Comparison of ENCODE assay signal across 8 cellular contexts in genomic region chr6:149852180-149852579, GRCh38. TPM values are rescaled to one million over a fixed set of nuclear protein-coding genes. Genes with fewer than 3 reads are reported as not detected.
DNase-seq lines count a peak whose midpoint lies in the region; ATAC-seq and TF ChIP-seq lines count a peak whose summit lies in the region.

No MANE protein-coding gene starts in this region.

- no peaks in the 10 kb centered on the region for H3K9me3 Mint-ChIP-seq in activated CD4-positive, alpha-beta T cell treated with anti-CD3 and anti-CD28 coated beads, Interleukin-2, amount 10 ng/mL, durations not matched to agents 24 days and 14 days
- no peaks in the 10 kb centered on the region for H3K9me3 Mint-ChIP-seq in activated CD4-positive, alpha-beta T cell treated with anti-CD3 and anti-CD28 coated beads for 36 hours (ENCODE audit: low read depth)
- H3K9me3 Mint-ChIP-seq in chondrocyte (ENCODE audit: low read depth), result no peaks in the 10 kb centered on the region
- H3K9me3 Mint-ChIP-seq in stimulated activated effector memory CD8-positive, alpha-beta T cell treated with anti-CD3 and anti-CD28 coated beads, Interleukin-12 subunit alpha, Interleukin-12 subunit beta, amount 100 ng/mL, for 72 hours, result no peaks in the 10 kb centered on the region

- H3K4me3 Mint-ChIP-seq in activated CD4-positive, alpha-beta T cell treated with anti-CD3 and anti-CD28 coated beads, Interleukin-2, amount 10 ng/mL, durations not matched to agents 24 days and 14 days, result no peak overlapping the region
- no peak overlapping the region for H3K4me3 Mint-ChIP-seq in activated CD4-positive, alpha-beta T cell treated with anti-CD3 and anti-CD28 coated beads for 36 hours
- no peak overlapping the region for H3K4me3 Mint-ChIP-seq in chondrocyte (ENCODE audit: unreplicated experiment)
- H3K4me3 Mint-ChIP-seq in stimulated activated effector memory CD8-positive, alpha-beta T cell treated with anti-CD3 and anti-CD28 coated beads, Interleukin-12 subunit alpha, Interleukin-12 subunit beta, amount 100 ng/mL, for 72 hours, result no peak overlapping the region

- DNase-seq in activated CD4-positive, alpha-beta T cell treated with anti-CD3 and anti-CD28 coated beads, Interleukin-2, amount 10 ng/mL, durations not matched to agents 24 days and 14 days, result peak; percentile 69
- DNase-seq in activated CD4-positive, alpha-beta T cell treated with anti-CD3 and anti-CD28 coated beads for 36 hours, result no peak
- peak; percentile 67 for DNase-seq in NCI-H2029 (lab: John Stamatoyannopoulos, UW)
- DNase-seq in chondrocyte (ENCODE audit: low spot score), result no peak
- no peak for DNase-seq in stimulated activated effector memory CD8-positive, alpha-beta T cell treated with anti-CD3 and anti-CD28 coated beads, Interleukin-12 subunit alpha, Interleukin-12 subunit beta, amount 100 ng/mL, for 72 hours (ENCODE audit: low spot score in 2 of 2)
- DNase-seq in stimulated activated CD4-positive, alpha-beta T cell treated with anti-CD3 and anti-CD28 coated beads, Interleukin-15, amount 100 ng/mL, for 24 hours, result no peak
- DNase-seq in central memory CD4-positive, alpha-beta T cell, result no peak

- peaks cover 22% of the 10 kb centered on the region for H3K4me1 Mint-ChIP-seq in activated CD4-positive, alpha-beta T cell treated with anti-CD3 and anti-CD28 coated beads, Interleukin-2, amount 10 ng/mL, durations not matched to agents 24 days and 14 days
- peaks cover 17% of the 10 kb centered on the region for H3K4me1 Mint-ChIP-seq in activated CD4-positive, alpha-beta T cell treated with anti-CD3 and anti-CD28 coated beads for 36 hours
- H3K4me1 Mint-ChIP-seq in chondrocyte (ENCODE audit: low read depth), result peaks cover 72% of the 10 kb centered on the region
- H3K4me1 Mint-ChIP-seq in stimulated activated effector memory CD8-positive, alpha-beta T cell treated with anti-CD3 and anti-CD28 coated beads, Interleukin-12 subunit alpha, Interleukin-12 subunit beta, amount 100 ng/mL, for 72 hours, result peaks cover 8% of the 10 kb centered on the region

- TF ChIP-seq CTCF in chondrocyte (IDR thresholded peaks at IDR 0.05), result no peak

- H3K27ac Mint-ChIP-seq in activated CD4-positive, alpha-beta T cell treated with anti-CD3 and anti-CD28 coated beads, Interleukin-2, amount 10 ng/mL, durations not matched to agents 24 days and 14 days, result no peak overlapping the region
- no peak overlapping the region for H3K27ac Mint-ChIP-seq in activated CD4-positive, alpha-beta T cell treated with anti-CD3 and anti-CD28 coated beads for 36 hours
- peak overlapping the region; percentile 24 for H3K27ac Mint-ChIP-seq in chondrocyte (ENCODE audit: unreplicated experiment)
- H3K27ac Mint-ChIP-seq in stimulated activated effector memory CD8-positive, alpha-beta T cell treated with anti-CD3 and anti-CD28 coated beads, Interleukin-12 subunit alpha, Interleukin-12 subunit beta, amount 100 ng/mL, for 72 hours, result no peak overlapping the region

- no peak for ATAC-seq in activated CD4-positive, alpha-beta T cell treated with anti-CD3 and anti-CD28 coated beads for 36 hours
- ATAC-seq in stimulated activated effector memory CD8-positive, alpha-beta T cell treated with anti-CD3 and anti-CD28 coated beads, Interleukin-12 subunit alpha, Interleukin-12 subunit beta, amount 100 ng/mL, for 72 hours, result peak; percentile 20
- no peak for ATAC-seq in HG03378 (IDR thresholded peaks at IDR 0.05; ENCODE audit: unreplicated experiment)

- CTCF ChIA-PET in activated CD4-positive, alpha-beta T cell treated with anti-CD3 and anti-CD28 coated beads for 36 hours (lab: Charles Lee), result interaction anchor here (1.0 kb wide), 1 partner anchor 11 kb away, joined by 3 read pairs; no protein-coding TSS in a partner anchor

- POLR2A ChIA-PET in activated CD4-positive, alpha-beta T cell treated with anti-CD3 and anti-CD28 coated beads for 36 hours (lab: Charles Lee), result interaction anchor here (0.6 kb wide), 1 partner anchor 209 kb away, joined by 3 read pairs; no protein-coding TSS in a partner anchor

- intact Hi-C loops in activated CD4-positive, alpha-beta T cell treated with anti-CD3 and anti-CD28 coated beads, Interleukin-2, amount 10 ng/mL, durations not matched to agents 24 days and 14 days (cut with micrococcal nuclease), result no loop called here
- intact Hi-C loops in activated CD4-positive, alpha-beta T cell treated with anti-CD3 and anti-CD28 coated beads for 36 hours (cut with DNase I, micrococcal nuclease), result no loop called here

- no peaks in the 10 kb centered on the region for H3K36me3 Mint-ChIP-seq in activated CD4-positive, alpha-beta T cell treated with anti-CD3 and anti-CD28 coated beads, Interleukin-2, amount 10 ng/mL, durations not matched to agents 24 days and 14 days (ENCODE audit: low read depth)
- H3K36me3 Mint-ChIP-seq in activated CD4-positive, alpha-beta T cell treated with anti-CD3 and anti-CD28 coated beads for 36 hours (ENCODE audit: low read depth), result peaks cover 4% of the 10 kb centered on the region
- H3K36me3 Mint-ChIP-seq in chondrocyte (ENCODE audit: low read depth), result peaks cover 6% of the 10 kb centered on the region
- H3K36me3 Mint-ChIP-seq in stimulated activated effector memory CD8-positive, alpha-beta T cell treated with anti-CD3 and anti-CD28 coated beads, Interleukin-12 subunit alpha, Interleukin-12 subunit beta, amount 100 ng/mL, for 72 hours, result no peaks in the 10 kb centered on the region

- H3K27me3 Mint-ChIP-seq in activated CD4-positive, alpha-beta T cell treated with anti-CD3 and anti-CD28 coated beads, Interleukin-2, amount 10 ng/mL, durations not matched to agents 24 days and 14 days, result peaks cover 23% of the 10 kb centered on the region
- peaks cover 5% of the 10 kb centered on the region for H3K27me3 Mint-ChIP-seq in activated CD4-positive, alpha-beta T cell treated with anti-CD3 and anti-CD28 coated beads for 36 hours
- H3K27me3 Mint-ChIP-seq in chondrocyte (ENCODE audit: low read depth), result no peaks in the 10 kb centered on the region

RNA-seq across cellular contexts. Expression of gene LRP11, which starts 12.0 kb away (rescaled TPM):
- 3.7 TPM in 2 replicates for total RNA-seq in activated CD4-positive, alpha-beta T cell treated with anti-CD3 and anti-CD28 coated beads, Interleukin-2, amount 10 ng/mL, durations not matched to agents 24 days and 14 days
- 1 to 10 TPM; 5.1 TPM for total RNA-seq in activated CD4-positive, alpha-beta T cell treated with anti-CD3 and anti-CD28 coated beads for 36 hours
- 61.4 to 81.7 TPM (median 61.9 TPM) in 3 replicates for total RNA-seq in chondrocyte

RNA-seq across cellular contexts. Expression of gene RAET1E, which starts 45.7 kb away (rescaled TPM):
- total RNA-seq in activated CD4-positive, alpha-beta T cell treated with anti-CD3 and anti-CD28 coated beads, Interleukin-2, amount 10 ng/mL, durations not matched to agents 24 days and 14 days, result not detected in 2 replicates
- total RNA-seq in activated CD4-positive, alpha-beta T cell treated with anti-CD3 and anti-CD28 coated beads for 36 hours, result not detected
- not detected in 3 replicates for total RNA-seq in chondrocyte

Comparison
In these comparisons a context has a peak if more than half of its experiments do, and no peak if none do; other contexts are left out.
1. DNase-seq: peak in activated CD4-positive, alpha-beta T cell treated with anti-CD3 and anti-CD28 coated beads, Interleukin-2, amount 10 ng/mL, durations not matched to agents 24 days and 14 days (single experiment) and NCI-H2029 (single experiment); none in activated CD4-positive, alpha-beta T cell treated with anti-CD3 and anti-CD28 coated beads for 36 hours (single experiment), chondrocyte (single experiment), stimulated activated effector memory CD8-positive, alpha-beta T cell treated with anti-CD3 and anti-CD28 coated beads, Interleukin-12 subunit alpha, Interleukin-12 subunit beta, amount 100 ng/mL, for 72 hours (0 of 2), stimulated activated CD4-positive, alpha-beta T cell treated with anti-CD3 and anti-CD28 coated beads, Interleukin-15, amount 100 ng/mL, for 24 hours (single experiment) and central memory CD4-positive, alpha-beta T cell (single experiment).
2. RNA of gene LRP11, which starts 12.0 kb away (total RNA-seq): 61.4 to 81.7 TPM in chondrocyte; 5.1 TPM in activated CD4-positive, alpha-beta T cell treated with anti-CD3 and anti-CD28 coated beads for 36 hours and 3.7 TPM in activated CD4-positive, alpha-beta T cell treated with anti-CD3 and anti-CD28 coated beads, Interleukin-2, amount 10 ng/mL, durations not matched to agents 24 days and 14 days; every median in the first group is over 10 times any median in the second.